Comparison of ENCODE assay signal across 1 cellular context in the genomic region with DNA sequence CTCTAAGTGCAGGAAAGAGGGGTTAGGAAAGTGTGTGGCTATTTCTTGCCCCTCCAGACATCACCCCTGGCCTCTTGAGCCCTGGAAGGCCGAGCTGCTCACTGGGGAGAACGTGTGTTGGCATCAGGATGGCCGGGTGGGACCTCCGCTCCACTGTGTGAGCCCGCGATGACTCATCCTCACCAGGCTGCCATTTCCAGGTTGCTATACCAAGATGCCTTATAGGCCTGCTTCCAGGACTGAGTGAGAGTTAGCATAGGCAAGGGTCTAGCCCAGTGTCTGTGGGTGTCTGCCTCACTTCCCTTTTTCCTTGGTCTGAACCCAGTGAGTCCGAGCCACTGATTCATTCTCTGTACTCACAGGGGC.
TF ChIP-seq lines count a peak whose summit lies in the region.

No MANE protein-coding gene starts in this region.

TF ChIP-seq in GM12878, 131 proteins besides CTCF, POLR2A, EP300 and RAD21:
- TF ChIP-seq NKRF (conservative IDR thresholded peaks at IDR 0.05): no peak
- peak; percentile 93 for TF ChIP-seq SPI1 (IDR thresholded peaks at IDR 0.05; ENCODE audit: borderline replicate concordance, insufficient read depth, low read depth, low read length)
- TF ChIP-seq RUNX3 (IDR thresholded peaks at IDR 0.05; ENCODE audit: low read length): no peak
TF ChIP-seq in GM12878: peak in this region for 1.
